17 cellular contexts compared by ENCODE assay signal in genomic region chr7:3149231-3149960, GRCh38.
DNase-seq lines count a peak whose midpoint lies in the region; ATAC-seq, FAIRE-seq and TF ChIP-seq lines count a peak whose summit lies in the region.
"Had no signal": no experiment of that assay in that cellular context is flagged by ENCODE, and none has a peak within 500 bp of the region (broad histone marks: within the 10 kb centered on the region; RNA-seq: fewer than 3 reads in every experiment).

No MANE protein-coding gene starts in this region.

- ATAC-seq in HG03025 (IDR thresholded peaks at IDR 0.05; ENCODE audit: low FRiP score, unreplicated experiment) (no peak), HG03521 (IDR thresholded peaks at IDR 0.05; ENCODE audit: unreplicated experiment) (no peak)
- ATAC-seq: GM12878, PC-3 had no signal

- no peak overlapping the region for H3K4me2 ChIP-seq in H1 (ENCODE audit: insufficient read depth in 1 of 2, low read depth in 2 of 2, low read length in 2 of 2)
- H3K4me2 ChIP-seq in neural progenitor cell = no peak overlapping the region
- H3K4me2 ChIP-seq in PC-9 = no peak overlapping the region

- H3K79me1 ChIP-seq in H1 (ENCODE audit: low read depth, low read length) = no peaks in the 10 kb centered on the region

- H3K27ac Mint-ChIP-seq in neural progenitor cell = peak overlapping the region; percentile 67
- H3K27ac Mint-ChIP-seq: IgD-negative memory B cell had no signal

- H3K9ac ChIP-seq in H1 (replicated peaks in 1 of 4; ENCODE audit: extremely low read depth in 1 of 4, low read depth in 3 of 4, low read length in 3 of 4) = no peak overlapping the region
- no peak overlapping the region for H3K9ac ChIP-seq in neural progenitor cell

- no peak overlapping the region for H3K4me3 Mint-ChIP-seq in neural progenitor cell
- H3K4me3 Mint-ChIP-seq: IgD-negative memory B cell had no signal

- TF ChIP-seq POLR2A in H1 (IDR thresholded peaks at IDR 0.05; ENCODE audit: control extremely low read depth in 1 of 2, low read depth in 2 of 2, low read length in 2 of 2) = no peak

- H3F3A ChIP-seq in neural progenitor cell (ENCODE audit: low read depth) (no peaks in the 10 kb centered on the region), PC-9 (ENCODE audit: insufficient read depth, low read depth) (peaks cover 23% of the 10 kb centered on the region)

- no peak overlapping the region for H3K23ac ChIP-seq in H1 (ENCODE audit: insufficient read length)

- peaks cover 6% of the 10 kb centered on the region for H3K27me3 Mint-ChIP-seq in neural progenitor cell (ENCODE audit: insufficient read depth, low read depth)

- no peak overlapping the region for H2BK20ac ChIP-seq in H1 (ENCODE audit: low read length)

- H2BK15ac ChIP-seq in H1 (ENCODE audit: low read length) = no peak overlapping the region

- H3K79me2 ChIP-seq in H1 (ENCODE audit: control insufficient read depth in 1 of 2, insufficient read depth in 2 of 2, low read length in 2 of 2) (no peaks in the 10 kb centered on the region), neural progenitor cell (ENCODE audit: low read depth) (no peaks in the 10 kb centered on the region), PC-9 (ENCODE audit: low read depth) (no peaks in the 10 kb centered on the region)

- H3K4me1 ChIP-seq in H1 (replicated peaks in 1 of 4; ENCODE audit: control insufficient read depth in 3 of 4, insufficient read depth in 4 of 4, low read length in 3 of 4) (peaks cover 0 to 3% (median 1%) of the 10 kb centered on the region in 4 experiments; a peak in 2 of 7 replicates), neural progenitor cell (no peaks in the 10 kb centered on the region), PC-9 (replicated peaks; ENCODE audit: insufficient read depth) (peaks cover 47% of the 10 kb centered on the region)

- no peak overlapping the region for H2AK5ac ChIP-seq in H1 (ENCODE audit: low read depth, low read length)

- H3K4me1 Mint-ChIP-seq in neural progenitor cell = peaks cover 20% of the 10 kb centered on the region

- 82% methylated on average over 13 of the region's 13 CpGs; no CpG with 5 or more reads in 1 of the 2 experiments for WGBS in H1 (ENCODE audit: extremely low coverage in 1 of 2, insufficient coverage in 1 of 2, insufficient read length in 1 of 2, insufficient replicate concordance in 2 of 2, low coverage in 1 of 2, low lambda C conversion rate in 2 of 2, missing lambda C conversion rate in 1 of 2), 2 experiments

- H3K36me3 ChIP-seq in H1 (ENCODE audit: control insufficient read depth in 2 of 4, insufficient read depth in 4 of 4, low read length in 3 of 4) (no peaks in the 10 kb centered on the region), neural progenitor cell (no peaks in the 10 kb centered on the region), PC-9 (ENCODE audit: low read depth) (no peaks in the 10 kb centered on the region)

- FAIRE-seq in H1 (lab: Jason Lieb, UNC) (no peak), urothelium cell line (lab: Jason Lieb, UNC) (peak; percentile 59)
- FAIRE-seq: GM12878, GM18507 had no signal

- no peaks in the 10 kb centered on the region for H3K23me2 ChIP-seq in H1 (ENCODE audit: low read depth, low read length)

- H3K9me3 Mint-ChIP-seq in neural progenitor cell = peaks cover under 1% of the 10 kb centered on the region

- intact Hi-C loops in PC-9 (cut with micrococcal nuclease; ENCODE audit: unreplicated experiment) = no loop called here

- no peak overlapping the region for H4K5ac ChIP-seq in H1 (ENCODE audit: insufficient read length, low read depth, low read length)

- H4K20me1 ChIP-seq in H1 (replicated peaks in 1 of 2; ENCODE audit: control insufficient read depth in 1 of 2, insufficient read depth in 2 of 2, low read length in 2 of 2) (no peaks in the 10 kb centered on the region), neural progenitor cell (ENCODE audit: low read depth) (no peaks in the 10 kb centered on the region), PC-9 (ENCODE audit: insufficient read depth) (no peaks in the 10 kb centered on the region)

- H3K36me3 Mint-ChIP-seq in neural progenitor cell = no peaks in the 10 kb centered on the region

- BruUV-seq in PC-9 (replicated peaks; lab: Mats Ljungman, UMichigan) = no TSS peak

- H2BK5ac ChIP-seq in H1 (ENCODE audit: low read depth, low read length) = no peak overlapping the region

- H3K27ac ChIP-seq in H1 (ENCODE audit: low read depth, low read length) (0 out of 2 replicates have a peak overlapping the region, but pooled peaks have one; percentile 2), neural progenitor cell (no peak overlapping the region), PC-9 (no peak overlapping the region)

- TF ChIP-seq RAD21 in H1 (IDR thresholded peaks at IDR 0.05 in 1 of 2, conservative IDR thresholded peaks at IDR 0.05 in 1 of 2; ENCODE audit: low read depth in 2 of 2, low read length in 2 of 2) = no peak

- DNase-seq in activated effector memory CD4-positive, alpha-beta T cell treated with anti-CD3 and anti-CD28 coated beads, Interleukin-2, amount 50 U/mL, for 16 hours = peak; percentile 45
- DNase-seq in activated effector memory CD4-positive, alpha-beta T cell treated with Interleukin-2 at 50 U/mL for 16 hours = no peak
- DNase-seq in H1 (ENCODE audit: low read depth in 1 of 2, low spot score in 2 of 2) (no peak), neural progenitor cell (ENCODE audit: low spot score) (no peak), urothelium cell line (ENCODE audit: low spot score) (no peak), PC-9 (no peak)
- DNase-seq: DMS53, HCEC 1CT, MV-4-11, NCI-H226, NCI-H526 treated with DMSO at 0.1 percent for 48 hours, PC-3 had no signal

- CTCF ChIA-PET in H1 (lab: Charles Lee; ENCODE audit: partially characterized antibody) (no interaction called here), PC-9 (lab: Charles Lee) (no interaction called here)

- no peak for TF ChIP-seq EP300 in H1 (IDR thresholded peaks at IDR 0.05; ENCODE audit: borderline replicate concordance in 1 of 2, low read depth in 2 of 2, low read length in 2 of 2)

- H3K4me3 ChIP-seq in H1 (ENCODE audit: extremely low read depth in 1 of 4, insufficient read depth in 2 of 4, low read depth in 3 of 4, low read length in 4 of 4) = no peak overlapping the region
- no peak overlapping the region for H3K4me3 ChIP-seq in neural progenitor cell
- no peak overlapping the region for H3K4me3 ChIP-seq in PC-9
- H3K4me3 ChIP-seq: GM12878 had no signal

- H2BK120ac ChIP-seq in H1 (replicated peaks; ENCODE audit: low read depth, low read length) = no peak overlapping the region

- no peak overlapping the region for H3K56ac ChIP-seq in H1 (replicated peaks; ENCODE audit: insufficient read length, low read depth, low read length)

- H3K27me3 ChIP-seq in H1 (replicated peaks in 1 of 4; ENCODE audit: control insufficient read depth in 3 of 4, extremely low read depth in 1 of 4, insufficient read depth in 3 of 4, low read length in 3 of 4) (no peaks in the 10 kb centered on the region), neural progenitor cell (no peaks in the 10 kb centered on the region), PC-9 (ENCODE audit: insufficient read depth, low read depth) (no peaks in the 10 kb centered on the region)

- no peak overlapping the region for H4K8ac ChIP-seq in H1 (ENCODE audit: extremely low read depth, insufficient read depth, low read length)

- H3K9me3 ChIP-seq in H1 (ENCODE audit: insufficient read depth in 2 of 2, low read depth in 1 of 2, low read length in 1 of 2) (no peaks in the 10 kb centered on the region), neural progenitor cell (ENCODE audit: low read depth) (no peaks in the 10 kb centered on the region), PC-9 (ENCODE audit: insufficient read depth, low read depth) (no peaks in the 10 kb centered on the region)

- no peak for TF ChIP-seq CTCF in H1 (IDR thresholded peaks at IDR 0.05; ENCODE audit: control extremely low read depth in 1 of 3, insufficient read depth in 1 of 3, low read depth in 1 of 3, low read length in 3 of 3)
- no peak for TF ChIP-seq CTCF in neural progenitor cell (IDR thresholded peaks at IDR 0.05)
- no peak for TF ChIP-seq CTCF in PC-9 (conservative IDR thresholded peaks at IDR 0.05)

- H4K91ac ChIP-seq in H1 (replicated peaks; ENCODE audit: insufficient read length, low read length) = no peak overlapping the region

- no peak overlapping the region for H3K18ac ChIP-seq in H1 (ENCODE audit: extremely low read depth, low read length)

- H3K9me2 ChIP-seq in PC-9 (ENCODE audit: insufficient read depth) = no peaks in the 10 kb centered on the region

- H3K4ac ChIP-seq in H1 (replicated peaks; ENCODE audit: insufficient read length, low read depth, low read length) = no peak overlapping the region

- H3K14ac ChIP-seq in H1 (ENCODE audit: insufficient read length) = no peak overlapping the region

- H2BK12ac ChIP-seq in H1 (ENCODE audit: low read depth, low read length) = no peak overlapping the region

- peak overlapping the region; percentile 8; the same call in 1 of the 2 replicates for H2AFZ ChIP-seq in H1 (ENCODE audit: low read length)
- H2AFZ ChIP-seq in neural progenitor cell (replicated peaks) = no peak overlapping the region
- no peak overlapping the region for H2AFZ ChIP-seq in PC-9

- POLR2A ChIA-PET in H1 (lab: Charles Lee; ENCODE audit: partially characterized antibody) (no interaction called here), PC-9 (lab: Charles Lee; ENCODE audit: unreplicated experiment) (no interaction called here)

TF ChIP-seq in H1, 55 proteins besides CTCF, POLR2A, EP300 and RAD21:
- no peak for TF ChIP-seq KDM5A (IDR thresholded peaks at IDR 0.05; ENCODE audit: low read length)
- no peak for TF ChIP-seq CBX5 (IDR thresholded peaks at IDR 0.05; ENCODE audit: low read depth, low read length)
- TF ChIP-seq TAF7 (optimal IDR thresholded peaks at IDR 0.05; ENCODE audit: borderline replicate concordance, low read depth, low read length) = no peak
- TF ChIP-seq BCL11A (IDR thresholded peaks at IDR 0.05; ENCODE audit: low read depth in 2 of 2, low read length in 2 of 2) = no peak
- TF ChIP-seq PHF8 (conservative IDR thresholded peaks at IDR 0.05; ENCODE audit: low read depth, low read length) = no peak
- no peak for TF ChIP-seq ASH2L (IDR thresholded peaks at IDR 0.05; ENCODE audit: low read length)
- no peak for TF ChIP-seq CEBPB (IDR thresholded peaks at IDR 0.05; ENCODE audit: low read depth, low read length)
- TF ChIP-seq KDM1A (IDR thresholded peaks at IDR 0.05; ENCODE audit: borderline replicate concordance, low read length) = no peak
- TF ChIP-seq SRF (IDR thresholded peaks at IDR 0.05; ENCODE audit: low read depth, low read length) = no peak
- no peak for TF ChIP-seq MAX (IDR thresholded peaks at IDR 0.05)
- TF ChIP-seq CHD1 (IDR thresholded peaks at IDR 0.05; ENCODE audit: low read depth, low read length) = no peak
